ENCODE assay signal across 25 cellular contexts in the genomic region with DNA sequence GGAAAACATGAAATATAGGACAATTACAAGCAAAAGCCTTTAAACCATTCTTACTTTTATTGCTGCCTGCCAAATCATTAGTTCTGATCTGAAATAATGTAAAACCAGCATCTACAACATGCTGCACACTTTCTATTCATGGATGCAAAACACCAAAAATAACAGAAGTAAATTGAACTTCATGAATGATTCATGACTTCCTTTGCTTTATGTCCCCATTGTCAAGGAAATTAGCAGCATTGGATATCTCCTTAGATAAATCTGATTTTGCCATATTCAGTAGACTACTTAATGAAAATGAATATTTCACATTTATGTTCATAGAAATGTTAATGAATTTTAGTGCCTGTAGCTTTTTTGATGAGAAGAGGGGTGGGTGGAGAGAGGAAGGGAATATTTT.
"Had no signal": no experiment of that assay in that cellular context is flagged by ENCODE, and none has a peak within 500 bp of the region (broad histone marks: within the 10 kb centered on the region; RNA-seq: fewer than 3 reads in every experiment).

No MANE protein-coding gene starts in this region.

- H3K27ac ChIP-seq: colonic mucosa, coronary artery, dorsolateral prefrontal cortex, epithelial cell of prostate, esophagus muscularis mucosa, esophagus squamous epithelium, foreskin keratinocyte, gastrocnemius medialis, gastroesophageal sphincter, heart left ventricle, heart right ventricle, hepatocyte had no signal

- DNase-seq: colonic mucosa; cortex of kidney; dermis blood vessel endothelial cell; dorsolateral prefrontal cortex; effector CD4-positive, alpha-beta T cell; effector CD8-positive, alpha-beta T cell; effector memory CD4-positive, alpha-beta T cell; effector memory CD8-positive, alpha-beta T cell; endodermal cell; erythroblast; esophagus squamous epithelium; foreskin fibroblast; foreskin keratinocyte; foreskin melanocyte; gastrocnemius medialis; glutamatergic neuron; head of caudate nucleus; heart left ventricle; heart right ventricle had no signal

- ATAC-seq: effector memory CD8-positive, alpha-beta T cell; esophagus mucosa; foreskin keratinocyte; gastrocnemius medialis; gastroesophageal sphincter; heart left ventricle; heart right ventricle had no signal

- H3K4me1 ChIP-seq: colonic mucosa, esophagus muscularis mucosa, esophagus squamous epithelium, foreskin keratinocyte, gastrocnemius medialis, gastroesophageal sphincter, heart left ventricle, heart right ventricle had no signal

- H3K4me2 ChIP-seq: hepatocyte had no signal

- H3K27me3 ChIP-seq: colonic mucosa, dorsolateral prefrontal cortex, esophagus muscularis mucosa, esophagus squamous epithelium, foreskin keratinocyte, gastrocnemius medialis, gastroesophageal sphincter, heart left ventricle, heart right ventricle, hepatocyte had no signal

- H3K9me3 ChIP-seq: colonic mucosa, esophagus muscularis mucosa, esophagus squamous epithelium, gastrocnemius medialis, gastroesophageal sphincter, heart left ventricle, heart right ventricle had no signal

- H2AFZ ChIP-seq: hepatocyte had no signal

- H3K4me3 ChIP-seq: colonic mucosa, coronary artery, dorsolateral prefrontal cortex, esophagus muscularis mucosa, esophagus squamous epithelium, gastrocnemius medialis, gastroesophageal sphincter, heart left ventricle, heart right ventricle, hepatocyte had no signal

- H3K36me3 ChIP-seq: colonic mucosa, esophagus muscularis mucosa, esophagus squamous epithelium, gastrocnemius medialis, gastroesophageal sphincter, heart left ventricle, heart right ventricle had no signal
